Comparison of ENCODE assay signal across 8 cellular contexts in the genomic region with DNA sequence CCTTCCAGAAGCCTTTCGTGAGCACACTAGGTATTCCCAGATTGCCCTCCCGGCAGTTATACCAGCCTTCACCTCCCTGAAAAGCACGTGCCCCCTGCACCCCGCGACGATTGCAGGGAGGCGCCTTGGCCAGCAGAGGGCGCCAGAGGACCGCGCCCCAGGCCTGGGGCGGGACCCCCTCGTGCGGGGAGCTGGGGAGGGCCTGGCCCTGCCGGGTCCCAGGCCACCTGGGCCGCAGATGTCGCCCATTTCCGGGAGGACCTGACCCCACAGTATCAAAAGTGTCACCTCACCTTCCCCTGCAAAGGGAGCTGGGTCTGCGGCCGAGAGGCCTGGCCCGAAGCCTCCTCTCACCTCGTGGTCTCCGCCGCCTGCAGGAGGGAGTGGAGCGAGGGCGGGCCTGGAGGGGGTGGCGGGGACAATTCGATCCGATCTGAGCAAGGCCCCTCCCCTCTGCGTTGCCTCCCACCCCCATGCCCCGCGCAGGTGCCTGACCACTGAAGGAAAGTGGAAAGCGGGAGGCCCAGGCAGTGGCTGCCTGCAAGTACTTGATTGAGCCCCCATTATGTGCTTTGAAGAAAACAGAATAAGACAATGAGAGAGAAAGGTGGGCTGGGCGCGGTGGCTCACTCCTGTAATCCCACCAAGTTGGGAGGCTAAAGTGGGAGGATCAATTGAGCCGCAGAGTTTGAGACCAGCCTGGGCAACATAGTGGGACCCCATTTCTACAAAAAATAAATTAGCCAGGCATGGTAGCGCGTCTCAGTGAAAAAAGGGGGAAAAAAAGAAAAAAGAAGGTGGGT. TPM values are rescaled to one million over a fixed set of nuclear protein-coding genes. Genes with fewer than 3 reads are reported as not detected.
DNase-seq lines count a peak whose midpoint lies in the region; TF ChIP-seq lines count a peak whose summit lies in the region.

No MANE protein-coding gene starts in this region.

- H4K20me1 ChIP-seq in PC-9 (ENCODE audit: insufficient read depth), result no peaks in the 10 kb centered on the region

- H3K4me3 Mint-ChIP-seq in activated T-helper 2 cell treated with anti-CD3 and anti-CD28 coated beads, Interferon-gamma antibody, Interleukin-2, Interleukin-4, amounts not matched to agents 10 μg/mL and 5 μg/mL and 100 μg/mL, durations not matched to agents 14 hours and 24 hours and 36 hours (ENCODE audit: low read depth), result no peak overlapping the region

- H3K9me3 ChIP-seq in PC-9 (ENCODE audit: insufficient read depth, low read depth) (no peaks in the 10 kb centered on the region), ovary (no peaks in the 10 kb centered on the region), tibial artery (no peaks in the 10 kb centered on the region)

- POLR2A ChIA-PET in BJ (lab: Charles Lee), result no interaction called here
- POLR2A ChIA-PET in HEK293T (lab: Yijun Ruan, JAX), result interaction anchor here (0.7 to 1.4 kb wide), 2 partner anchors 92 to 137 kb away, joined by 6 read pairs; no protein-coding TSS in a partner anchor
- POLR2A ChIA-PET in PC-9 (lab: Charles Lee; ENCODE audit: unreplicated experiment), result interaction anchor here (0.6 kb wide), 1 partner anchor 193 kb away, joined by 3 read pairs; no protein-coding TSS in a partner anchor

- H3K4me3 ChIP-seq in BJ (ENCODE audit: low read depth, low read length) (peak overlapping the region; percentile 26), PC-9 (no peak overlapping the region; the same call in 1 of the 2 replicates), ovary (peak overlapping the region; percentile 9), tibial artery (peak overlapping the region in 1 of 2 donors; percentile 30)

- TF ChIP-seq CTCF in BJ (IDR thresholded peaks at IDR 0.05; ENCODE audit: insufficient read depth, low read depth, low read length) (peak; percentile 91), PC-9 (conservative IDR thresholded peaks at IDR 0.05) (peak; percentile 100), ovary (IDR thresholded peaks at IDR 0.05) (peak; percentile 97 to 99 (median 99)), tibial artery (IDR thresholded peaks at IDR 0.05) (peak; percentile 99 to 100)

- H3K4me1 Mint-ChIP-seq in activated T-helper 2 cell treated with anti-CD3 and anti-CD28 coated beads, Interferon-gamma antibody, Interleukin-2, Interleukin-4, amounts not matched to agents 10 μg/mL and 5 μg/mL and 100 μg/mL, durations not matched to agents 14 hours and 24 hours and 36 hours (ENCODE audit: low read depth), result peaks cover 13% of the 10 kb centered on the region

- H3K4me1 ChIP-seq in PC-9 (replicated peaks; ENCODE audit: insufficient read depth), result peaks cover 19% of the 10 kb centered on the region
- peaks cover 12% of the 10 kb centered on the region for H3K4me1 ChIP-seq in ovary (ENCODE audit: insufficient read depth)
- H3K4me1 ChIP-seq in tibial artery, result peaks cover 0 to 29% (median 24%) of the 10 kb centered on the region in 4 donors

- CTCF ChIA-PET in BJ (lab: Yijun Ruan, JAX) (interaction anchor here (0.5 to 16.8 kb wide), 44 partner anchors 10 to 788 kb away, joined by 3 to 590 read pairs (median 5); a partner anchor contains a TSS), HEK293T (lab: Yijun Ruan, JAX) (interaction anchor here (0.6 to 3.4 kb wide), 13 partner anchors 10 to 872 kb away, joined by 3 to 78 read pairs (median 4); no protein-coding TSS in a partner anchor), PC-9 (lab: Charles Lee) (interaction anchor here (0.6 to 2.4 kb wide), 33 partner anchors 11 to 1236 kb away, joined by 3 to 31 read pairs (median 4); no protein-coding TSS in a partner anchor)

- H3K27me3 Mint-ChIP-seq in activated T-helper 2 cell treated with anti-CD3 and anti-CD28 coated beads, Interferon-gamma antibody, Interleukin-2, Interleukin-4, amounts not matched to agents 10 μg/mL and 5 μg/mL and 100 μg/mL, durations not matched to agents 14 hours and 24 hours and 36 hours (ENCODE audit: low read depth), result peaks cover 31% of the 10 kb centered on the region

- WGBS in ovary, 3 donors, result 16 to 19% (median 18%) methylated on average over 37 of the region's 37 CpGs

- no peaks in the 10 kb centered on the region for H3K79me2 ChIP-seq in PC-9 (ENCODE audit: low read depth)

- peak overlapping the region; percentile 65 for H3K4me2 ChIP-seq in PC-9

- H3K27me3 ChIP-seq in BJ (ENCODE audit: control insufficient read depth, insufficient read depth, low read length), result no peaks in the 10 kb centered on the region
- no peaks in the 10 kb centered on the region for H3K27me3 ChIP-seq in PC-9 (ENCODE audit: insufficient read depth, low read depth)
- no peaks in the 10 kb centered on the region for H3K27me3 ChIP-seq in ovary
- no peaks in the 10 kb centered on the region for H3K27me3 ChIP-seq in tibial artery

- intact Hi-C loops in PC-9 (cut with micrococcal nuclease; ENCODE audit: unreplicated experiment) (loop anchor here (2.0 kb wide), 1 partner anchor 92 kb away; no protein-coding TSS in a partner anchor), ovary (cut with DNase I) (loop anchor here (1.0 to 10.0 kb wide), 3 partner anchors 92 to 196 kb away; no protein-coding TSS in a partner anchor), tibial artery (cut with DNase I; ENCODE audit: low total_unique reads) (loop anchor here (10.0 kb wide), 1 partner anchor 196 kb away; no protein-coding TSS in a partner anchor)
- intact Hi-C loops in activated T-helper 2 cell treated with anti-CD3 and anti-CD28 coated beads, Interferon-gamma antibody, Interleukin-2, Interleukin-4, amounts not matched to agents 10 μg/mL and 5 μg/mL and 100 μg/mL, durations not matched to agents 14 hours and 24 hours and 36 hours (cut with micrococcal nuclease), result loop anchor here (1.0 kb wide), 1 partner anchor 92 kb away; no protein-coding TSS in a partner anchor

- no peak for TF ChIP-seq EP300 in ovary (IDR thresholded peaks at IDR 0.05)

- H3F3A ChIP-seq in PC-9 (ENCODE audit: insufficient read depth, low read depth), result peaks cover 23% of the 10 kb centered on the region

- H3K27ac ChIP-seq in PC-9, result no peak overlapping the region
- H3K27ac ChIP-seq in ovary, result no peak overlapping the region
- H3K27ac ChIP-seq in tibial artery, result no peak overlapping the region

- no peaks in the 10 kb centered on the region for H3K36me3 Mint-ChIP-seq in activated T-helper 2 cell treated with anti-CD3 and anti-CD28 coated beads, Interferon-gamma antibody, Interleukin-2, Interleukin-4, amounts not matched to agents 10 μg/mL and 5 μg/mL and 100 μg/mL, durations not matched to agents 14 hours and 24 hours and 36 hours (ENCODE audit: low read depth)

- BruUV-seq in PC-9 (replicated peaks; lab: Mats Ljungman, UMichigan), result no TSS peak

- H3K9me3 Mint-ChIP-seq in activated T-helper 2 cell treated with anti-CD3 and anti-CD28 coated beads, Interferon-gamma antibody, Interleukin-2, Interleukin-4, amounts not matched to agents 10 μg/mL and 5 μg/mL and 100 μg/mL, durations not matched to agents 14 hours and 24 hours and 36 hours, result no peaks in the 10 kb centered on the region

- H3K27ac Mint-ChIP-seq in activated T-helper 2 cell treated with anti-CD3 and anti-CD28 coated beads, Interferon-gamma antibody, Interleukin-2, Interleukin-4, amounts not matched to agents 10 μg/mL and 5 μg/mL and 100 μg/mL, durations not matched to agents 14 hours and 24 hours and 36 hours, result no peak overlapping the region

- H2AFZ ChIP-seq in PC-9, result no peak overlapping the region

- peaks cover 1% of the 10 kb centered on the region; the same call in 1 of the 2 replicates for H3K36me3 ChIP-seq in BJ (ENCODE audit: control insufficient read depth, insufficient read depth, low read length)
- H3K36me3 ChIP-seq in PC-9 (ENCODE audit: low read depth), result no peaks in the 10 kb centered on the region
- H3K36me3 ChIP-seq in ovary, result no peaks in the 10 kb centered on the region
- no peaks in the 10 kb centered on the region for H3K36me3 ChIP-seq in tibial artery

- DNase-seq in BJ (ENCODE audit: low read depth) (no peak), HEK293T (ENCODE audit: extremely low spot score) (peak; percentile 77), PC-9 (peak; percentile 35 to 55), germinal center (ENCODE audit: low spot score) (peak; percentile 80), ovary (peak; percentile 43 to 76 (median 63)), tibial artery (peak in 1 of 2 donors; percentile 68), kidney glomerular epithelial cell (lab: John Stamatoyannopoulos, UW) (no peak)
- peak; percentile 38 for DNase-seq in activated T-helper 2 cell treated with anti-CD3 and anti-CD28 coated beads, Interferon-gamma antibody, Interleukin-2, Interleukin-4, amounts not matched to agents 10 μg/mL and 5 μg/mL and 100 μg/mL, durations not matched to agents 14 hours and 24 hours and 36 hours (ENCODE audit: low spot score)

- no peaks in the 10 kb centered on the region for H3K9me2 ChIP-seq in PC-9 (ENCODE audit: insufficient read depth)

- TF ChIP-seq POLR2A in ovary (IDR thresholded peaks at IDR 0.05), result no peak

TF ChIP-seq in HEK293T, 16 proteins besides CTCF, POLR2A, EP300 and RAD21 (continues in another document):
- TF ChIP-seq HDGF (IDR thresholded peaks at IDR 0.05; ENCODE audit: borderline replicate concordance) (no peak), FOXK2 (IDR thresholded peaks at IDR 0.05) (no peak), SUZ12 (IDR thresholded peaks at IDR 0.05) (no peak), SP1 (IDR thresholded peaks at IDR 0.05) (no peak), FOXA1 (IDR thresholded peaks at IDR 0.05) (no peak), CTBP1 (IDR thresholded peaks at IDR 0.05; ENCODE audit: borderline replicate concordance) (no peak), L3MBTL2 (conservative IDR thresholded peaks at IDR 0.05) (peak; percentile 93)

RNA-seq across cellular contexts. Expression of a gene that starts 3.5 kb away (rescaled TPM):
- polyA plus RNA-seq in BJ (2011; rRNA removed) (3.6 and 6.5 TPM in 2 replicates), ovary (1 to 10 TPM in 1 of 2 donors, under 1 TPM in 1; 0.95 to 5.5 TPM)
- 2.7 and 3.4 TPM in 2 replicates for polyA minus RNA-seq in BJ (2011; rRNA and poly(A)+ RNA removed)
- total RNA-seq in PC-9 (2021) (2.2 and 3.6 TPM in 2 replicates), ovary (1 to 10 TPM; 1.1 to 9.0 (median 1.7) TPM)
- 1.3 and 1.6 TPM in 2 replicates for total RNA-seq in activated T-helper 2 cell treated with anti-CD3 and anti-CD28 coated beads, Interferon-gamma antibody, Interleukin-2, Interleukin-4, amounts not matched to agents 10 μg/mL and 5 μg/mL and 100 μg/mL, durations not matched to agents 14 hours and 24 hours and 36 hours

RNA-seq across cellular contexts. Expression of a gene that starts 43.0 kb away (rescaled TPM):
- 53.6 and 54.1 TPM in 2 replicates for polyA plus RNA-seq in BJ (2011; rRNA removed)
- polyA minus RNA-seq in BJ (2011; rRNA and poly(A)+ RNA removed), result 21.4 and 38.5 TPM in 2 replicates
- 92.5 and 125 TPM in 2 replicates for total RNA-seq in PC-9 (2021)
- 64.0 and 67.6 TPM in 2 replicates for total RNA-seq in activated T-helper 2 cell treated with anti-CD3 and anti-CD28 coated beads, Interferon-gamma antibody, Interleukin-2, Interleukin-4, amounts not matched to agents 10 μg/mL and 5 μg/mL and 100 μg/mL, durations not matched to agents 14 hours and 24 hours and 36 hours
- 100 to 1,000 TPM in 2 of 7 donors, 10 to 100 TPM in 5; 54.0 to 186 (median 73.2) TPM for total RNA-seq in ovary
- 10 to 100 TPM; 44.2 to 61.6 TPM for polyA plus RNA-seq in ovary

Comparison
In these comparisons a context has a peak if more than half of its experiments do, and no peak if none do; other contexts are left out.
1. DNase-seq: peak in HEK293T (single experiment), PC-9 (2 of 2), activated T-helper 2 cell treated with anti-CD3 and anti-CD28 coated beads, Interferon-gamma antibody, Interleukin-2, Interleukin-4, amounts not matched to agents 10 μg/mL and 5 μg/mL and 100 μg/mL, durations not matched to agents 14 hours and 24 hours and 36 hours (single experiment), germinal center (single experiment) and ovary (5 of 5); none in BJ (single experiment) and kidney glomerular epithelial cell (single experiment).
2. Peak in every context shown above with its lines, with median percentiles within 50 percentile points of each other: CTCF ChIP-seq.